Comparison of ENCODE assay signal across 19 cellular contexts in genomic region chr11:76797341-76798201, GRCh38. TPM values are rescaled to one million over a fixed set of nuclear protein-coding genes. Genes with fewer than 3 reads are reported as not detected.
DNase-seq lines count a peak whose midpoint lies in the region; ATAC-seq and TF ChIP-seq lines count a peak whose summit lies in the region.
"Had no signal": no experiment of that assay in that cellular context is flagged by ENCODE, and none has a peak within 500 bp of the region (broad histone marks: within the 10 kb centered on the region; RNA-seq: fewer than 3 reads in every experiment).

No MANE protein-coding gene starts in this region.

- H3K4me1 ChIP-seq in mammary epithelial cell (ENCODE audit: insufficient read depth, low read length), result peaks cover 24% of the 10 kb centered on the region
- peaks cover 5 to 21% of the 10 kb centered on the region in 2 donors for H3K4me1 ChIP-seq in breast epithelium
- peaks cover 5% of the 10 kb centered on the region for H3K4me1 ChIP-seq in ovary (ENCODE audit: insufficient read depth)

- TF ChIP-seq POLR2A in breast epithelium (IDR thresholded peaks at IDR 0.05) (no peak), ovary (IDR thresholded peaks at IDR 0.05) (no peak)

- peaks cover 67% of the 10 kb centered on the region for H3K79me2 ChIP-seq in mammary epithelial cell (ENCODE audit: insufficient read depth, low read length)

- peak overlapping the region; percentile 11 for H3K27ac Mint-ChIP-seq in activated T-helper 17 cell treated with anti-CD3 and anti-CD28 coated beads, Interleukin-2, amount 50 U/mL, for 72 hours
- H3K27ac Mint-ChIP-seq: activated CD4-positive, alpha-beta T cell treated with anti-CD3 and anti-CD28 coated beads, Interleukin-2, amount 10 ng/mL, durations not matched to agents 24 days and 14 days had no signal

- no peaks in the 10 kb centered on the region for H3K4me1 Mint-ChIP-seq in activated T-helper 17 cell treated with anti-CD3 and anti-CD28 coated beads, Interleukin-2, amount 50 U/mL, for 72 hours

- no peak overlapping the region for H3K4me2 ChIP-seq in mammary epithelial cell (ENCODE audit: insufficient read depth, low read depth, low read length)

- peaks cover 10% of the 10 kb centered on the region for H4K20me1 ChIP-seq in mammary epithelial cell (ENCODE audit: insufficient read depth, low read length)

- H3K27ac ChIP-seq in mammary epithelial cell (ENCODE audit: insufficient read depth, low read depth, low read length) (no peak overlapping the region), breast epithelium (peak overlapping the region in 1 of 2 donors; percentile 60), ovary (no peak overlapping the region)

- BruUV-seq in mammary epithelial cell (replicated peaks; lab: Mats Ljungman, UMichigan), result TSS peak; percentile 13

- H3K9me3 ChIP-seq in mammary epithelial cell (replicated peaks; ENCODE audit: insufficient read depth, low read length) (no peaks in the 10 kb centered on the region), breast epithelium (no peaks in the 10 kb centered on the region), ovary (no peaks in the 10 kb centered on the region)

- H3K27me3 ChIP-seq in mammary epithelial cell (ENCODE audit: insufficient read depth, low read length), result no peaks in the 10 kb centered on the region
- H3K27me3 ChIP-seq in breast epithelium, result no peaks in the 10 kb centered on the region
- no peaks in the 10 kb centered on the region for H3K27me3 ChIP-seq in ovary

- intact Hi-C loops in mammary epithelial cell (cut with micrococcal nuclease), result no loop called here
- intact Hi-C loops in breast epithelium (cut with DNase I; ENCODE audit: low total_unique reads), result no loop called here
- intact Hi-C loops in ovary (cut with DNase I), result loop anchor here (2.0 to 5.0 kb wide), 3 partner anchors 45 to 63 kb away; no protein-coding TSS in a partner anchor

- no peak for ATAC-seq in activated T-helper 17 cell treated with anti-CD3 and anti-CD28 coated beads, Interleukin-2, amount 50 U/mL, for 72 hours (replicated peaks)

- TF ChIP-seq CTCF in mammary epithelial cell (conservative IDR thresholded peaks at IDR 0.05 in 1 of 2, IDR thresholded peaks at IDR 0.05 in 1 of 2; ENCODE audit: extremely low read depth in 1 of 2, insufficient read depth in 1 of 2, low read depth in 1 of 2, low read length in 2 of 2), result no peak
- no peak for TF ChIP-seq CTCF in breast epithelium (IDR thresholded peaks at IDR 0.05)
- no peak for TF ChIP-seq CTCF in ovary (IDR thresholded peaks at IDR 0.05)

- dilution Hi-C loops in mammary epithelial cell (cut with HindIII; ENCODE audit: low sequenced_read_pairs), result loop anchor here (5.0 kb wide), 3 partner anchors 35 to 125 kb away; no protein-coding TSS in a partner anchor

- DNase-seq in mammary epithelial cell (no peak), breast epithelium (ENCODE audit: low spot score in 2 of 2) (no peak), mucosa of gallbladder (ENCODE audit: low spot score) (peak; percentile 8), ureter (ENCODE audit: low spot score) (peak; percentile 36), T-helper 9 cell (no peak), ovary (no peak), NCI-H187 treated with DMSO at 0.1 percent for 48 hours (lab: John Stamatoyannopoulos, UW) (no peak)
- DNase-seq: activated CD4-positive, alpha-beta T cell treated with anti-CD3 and anti-CD28 coated beads, Interleukin-2, amount 10 ng/mL, durations not matched to agents 24 days and 14 days; anterior cingulate cortex; effector CD4-positive, alpha-beta T cell; left colon; NCI-H1436 treated with DMSO at 0.1 percent for 48 hours; NCI-H69; Right ventricle myocardium superior; stimulated activated CD4-positive, alpha-beta T cell treated with anti-CD3 and anti-CD28 coated beads, Interleukin-4, amount 100 ng/mL, for 4 hours; SW 1271 had no signal

- in situ Hi-C loops in mammary epithelial cell (cut with MboI; ENCODE audit: low sequenced_read_pairs in 2 of 2), result loop anchor here (5.0 kb wide), 1 partner anchor 60 kb away; no protein-coding TSS in a partner anchor

- H3K27me3 Mint-ChIP-seq in activated T-helper 17 cell treated with anti-CD3 and anti-CD28 coated beads, Interleukin-2, amount 50 U/mL, for 72 hours, result peaks cover 4% of the 10 kb centered on the region
- H3K27me3 Mint-ChIP-seq: central memory CD8-positive, alpha-beta T cell had no signal

- peaks cover 2% of the 10 kb centered on the region for H3K36me3 ChIP-seq in mammary epithelial cell (ENCODE audit: insufficient read depth, low read length)
- H3K36me3 ChIP-seq in breast epithelium, result no peaks in the 10 kb centered on the region
- no peaks in the 10 kb centered on the region for H3K36me3 ChIP-seq in ovary

- H3K4me3 ChIP-seq in mammary epithelial cell (replicated peaks in 1 of 3; ENCODE audit: insufficient read depth in 1 of 3, low read depth in 2 of 3, low read length in 3 of 3) (no peak overlapping the region), breast epithelium (no peak overlapping the region), ovary (no peak overlapping the region)
- H3K4me3 ChIP-seq: smooth muscle cell had no signal

- no peaks in the 10 kb centered on the region for H3K9me3 Mint-ChIP-seq in activated T-helper 17 cell treated with anti-CD3 and anti-CD28 coated beads, Interleukin-2, amount 50 U/mL, for 72 hours
- H3K9me3 Mint-ChIP-seq: activated CD4-positive, alpha-beta T cell treated with anti-CD3 and anti-CD28 coated beads, Interleukin-2, amount 10 ng/mL, durations not matched to agents 24 days and 14 days; central memory CD8-positive, alpha-beta T cell had no signal

- H3K9ac ChIP-seq in mammary epithelial cell (ENCODE audit: insufficient read depth, low read length), result no peak overlapping the region

- TF ChIP-seq EP300 in ovary (IDR thresholded peaks at IDR 0.05), result no peak

- 91% methylated on average over 10 of the region's 11 CpGs for WGBS in mammary epithelial cell (ENCODE audit: low coverage, missing lambda C conversion rate)
- 88 to 90% (median 89%) methylated on average over 11 of the region's 11 CpGs for WGBS in ovary, 3 donors

- peaks cover 12% of the 10 kb centered on the region for H3K36me3 Mint-ChIP-seq in activated T-helper 17 cell treated with anti-CD3 and anti-CD28 coated beads, Interleukin-2, amount 50 U/mL, for 72 hours (ENCODE audit: low read depth)

- H3K4me3 Mint-ChIP-seq in activated T-helper 17 cell treated with anti-CD3 and anti-CD28 coated beads, Interleukin-2, amount 50 U/mL, for 72 hours, result no peak overlapping the region
- H3K4me3 Mint-ChIP-seq: activated CD4-positive, alpha-beta T cell treated with anti-CD3 and anti-CD28 coated beads, Interleukin-2, amount 10 ng/mL, durations not matched to agents 24 days and 14 days had no signal

- CTCF ChIA-PET in mammary epithelial cell (lab: Charles Lee; ENCODE audit: low non-redundant PET), result interaction anchor here (0.6 to 1.3 kb wide), 2 partner anchors 64 to 121 kb away, joined by 4 to 16 read pairs; no protein-coding TSS in a partner anchor

- no peak overlapping the region for H2AFZ ChIP-seq in mammary epithelial cell (ENCODE audit: low read depth, low read length)

RNA-seq across cellular contexts. Expression of gene TSKU, which starts 14.4 kb away (rescaled TPM):
- total RNA-seq in mammary epithelial cell (10 to 100 TPM; 41.3 to 49.6 TPM), breast epithelium (100 to 1,000 TPM in 1 of 3 donors, 10 to 100 TPM in 2; 51.1 to 360 (median 65.1) TPM), mucosa of gallbladder (35.8 TPM), ureter (79.5 TPM), ovary (100 to 1,000 TPM in 1 of 7 donors, 10 to 100 TPM in 6; 19.2 to 114 (median 67.0) TPM)
- polyA plus RNA-seq in mammary epithelial cell (51.9 TPM), ovary (10 to 100 TPM; 19.3 to 22.0 TPM)
- polyA minus RNA-seq in mammary epithelial cell, result 57.2 TPM
- 10 to 100 TPM in 1 of 2 donors, 1 to 10 TPM in 1; 3.2 to 45.6 TPM for total RNA-seq in activated T-helper 17 cell treated with anti-CD3 and anti-CD28 coated beads, Interleukin-2, amount 50 U/mL, for 72 hours

Comparison
In these comparisons a context has a peak if more than half of its experiments do, and no peak if none do; other contexts are left out.
1. DNase-seq: peak in mucosa of gallbladder (single experiment) and ureter (single experiment); none in mammary epithelial cell (single experiment), breast epithelium (0 of 2), T-helper 9 cell (single experiment), ovary (0 of 5) and NCI-H187 treated with DMSO at 0.1 percent for 48 hours (single experiment).
2. intact Hi-C loops: an anchor here in ovary (2.0 to 5.0 kb wide); none called in mammary epithelial cell and breast epithelium.